30 cellular contexts compared by ENCODE assay signal in the genomic region with DNA sequence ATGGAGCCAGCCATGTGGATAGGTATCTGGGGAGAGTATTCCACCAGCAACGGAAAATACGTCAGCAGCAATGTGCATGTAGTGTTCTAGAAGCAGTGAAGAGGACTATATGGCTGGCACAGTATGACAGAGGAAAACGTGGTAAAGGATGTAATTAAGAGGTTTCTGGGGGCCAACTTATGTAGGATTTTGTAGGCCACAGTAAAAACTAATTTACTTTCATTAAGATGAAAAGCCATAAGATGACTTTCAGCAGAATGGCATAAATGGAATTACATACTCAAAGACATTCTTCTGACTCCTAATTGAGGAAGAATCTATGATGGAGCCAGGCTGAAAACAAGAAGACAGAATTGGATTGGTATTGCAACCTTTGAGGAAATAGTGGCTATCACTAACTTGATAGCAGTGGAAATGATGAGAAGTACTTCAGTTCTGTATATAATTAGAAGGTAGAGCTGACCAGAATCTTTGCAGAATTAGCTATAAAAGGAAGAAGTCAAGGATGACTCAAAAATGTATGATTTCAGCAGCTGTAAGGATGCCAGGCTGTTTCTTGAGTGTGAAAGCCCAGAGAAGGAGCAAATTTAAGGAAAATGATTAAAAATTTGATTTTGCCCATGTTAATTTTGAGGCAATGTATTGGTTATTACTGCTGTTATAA.
DNase-seq lines count a peak whose midpoint lies in the region; FAIRE-seq and TF ChIP-seq lines count a peak whose summit lies in the region.
"Had no signal": no experiment of that assay in that cellular context is flagged by ENCODE, and none has a peak within 500 bp of the region (broad histone marks: within the 10 kb centered on the region; RNA-seq: fewer than 3 reads in every experiment).

No MANE protein-coding gene starts in this region.

- no peak overlapping the region for H2AFZ ChIP-seq in astrocyte (ENCODE audit: low read depth, low read length)
- H2AFZ ChIP-seq: PC-9 had no signal

- H3K27ac ChIP-seq in astrocyte (ENCODE audit: low read depth, low read length) (no peak overlapping the region), temporal lobe (ENCODE audit: low read depth, low read length) (peak overlapping the region; percentile 53)
- H3K27ac ChIP-seq: adrenal gland, breast epithelium, C4-2B, epithelial cell of prostate, foreskin keratinocyte, heart right ventricle, PC-9, tibial artery had no signal

- no peak for TF ChIP-seq CTCF in astrocyte (IDR thresholded peaks at IDR 0.05; ENCODE audit: insufficient read depth, low read depth, low read length)

- no peak overlapping the region for H3K27ac Mint-ChIP-seq in astrocyte (ENCODE audit: unreplicated experiment)
- H3K27ac Mint-ChIP-seq: activated CD4-positive, alpha-beta memory T cell treated with anti-CD3 and anti-CD28 coated beads for 36 hours; activated naive CD4-positive, alpha-beta T cell treated with anti-CD3 and anti-CD28 coated beads for 36 hours; mesothelial cell of epicardium; stimulated activated naive CD8-positive, alpha-beta T cell treated with anti-CD3 and anti-CD28 coated beads, Interleukin-15, amount 100 ng/mL, for 72 hours; T-helper 2 cell treated with Interferon-gamma antibody and Interleukin-4, amounts not matched to agents 5 μg/mL and 100 μg/mL, for 36 hours had no signal

- no peaks in the 10 kb centered on the region for H3K9me3 Mint-ChIP-seq in astrocyte (ENCODE audit: unreplicated experiment)
- H3K9me3 Mint-ChIP-seq: activated naive CD4-positive, alpha-beta T cell treated with anti-CD3 and anti-CD28 coated beads for 36 hours; mesothelial cell of epicardium; T-helper 2 cell treated with Interferon-gamma antibody and Interleukin-4, amounts not matched to agents 5 μg/mL and 100 μg/mL, for 36 hours had no signal

- H3K4me3 ChIP-seq in astrocyte (ENCODE audit: insufficient read depth, low read depth, low read length): no peak overlapping the region
- H3K4me3 ChIP-seq: adrenal gland, breast epithelium, heart right ventricle, PC-9, tibial artery had no signal

- H3K79me2 ChIP-seq in astrocyte (ENCODE audit: insufficient read depth, low read length): no peaks in the 10 kb centered on the region

- no peak overlapping the region for H3K4me2 ChIP-seq in astrocyte (ENCODE audit: low read length)
- H3K4me2 ChIP-seq: PC-9 had no signal

- FAIRE-seq in astrocyte (lab: Jason Lieb, UNC): peak; percentile 26
- FAIRE-seq: colon had no signal

- H3K27me3 Mint-ChIP-seq in astrocyte (ENCODE audit: low read depth, unreplicated experiment): no peaks in the 10 kb centered on the region
- H3K27me3 Mint-ChIP-seq: activated CD4-positive, alpha-beta memory T cell treated with anti-CD3 and anti-CD28 coated beads for 36 hours; stimulated activated naive CD8-positive, alpha-beta T cell treated with anti-CD3 and anti-CD28 coated beads, Interleukin-15, amount 100 ng/mL, for 72 hours had no signal

- no peaks in the 10 kb centered on the region for H3K9me3 ChIP-seq in astrocyte (ENCODE audit: insufficient read depth, low read depth, low read length)
- H3K9me3 ChIP-seq: adrenal gland, breast epithelium, heart right ventricle, tibial artery had no signal

- H3K4me1 ChIP-seq in astrocyte (ENCODE audit: insufficient read depth, low read length): peaks cover 4% of the 10 kb centered on the region
- H3K4me1 ChIP-seq: adrenal gland, breast epithelium, foreskin keratinocyte, heart right ventricle, tibial artery had no signal

- H3K36me3 ChIP-seq in astrocyte (ENCODE audit: insufficient read depth, low read length): no peaks in the 10 kb centered on the region
- H3K36me3 ChIP-seq: adrenal gland, breast epithelium, heart right ventricle, tibial artery had no signal

- DNase-seq in HCEC 1CT: peak; percentile 54
- peak; percentile 34 for DNase-seq in astrocyte (ENCODE audit: low read depth)
- DNase-seq in fibroblast of peridontal ligament (ENCODE audit: extremely low read depth): peak; percentile 57
- no peak for DNase-seq in NCI-H774 (lab: John Stamatoyannopoulos, UW)
- DNase-seq in activated naive CD4-positive, alpha-beta T cell (lab: John Stamatoyannopoulos, UW): no peak
- no peak for DNase-seq in amygdala (lab: John Stamatoyannopoulos, UW)
- DNase-seq: activated CD4-positive, alpha-beta memory T cell treated with anti-CD3 and anti-CD28 coated beads for 36 hours; activated CD4-positive, alpha-beta T cell treated with anti-CD3 and anti-CD28 coated beads for 1 hour; activated naive CD4-positive, alpha-beta T cell treated with anti-CD3 and anti-CD28 coated beads for 36 hours; adrenal gland; effector memory CD4-positive, alpha-beta T cell; foreskin keratinocyte; heart right ventricle; Kasumi-1; NCI-H1417 treated with DMSO at 0.1 percent for 48 hours; NCI-H2081; NCI-H2227 treated with DMSO at 0.1 percent for 48 hours; NCI-H526 treated with DMSO at 0.1 percent for 48 hours; PC-9; right cardiac atrium; SHP77 treated with DMSO at 0.1 percent for 48 hours; stimulated activated naive CD8-positive, alpha-beta T cell treated with anti-CD3 and anti-CD28 coated beads, Interleukin-15, amount 100 ng/mL, for 72 hours; tibial artery had no signal

- no peak overlapping the region for H3K9ac ChIP-seq in astrocyte (ENCODE audit: low read length)

- no peak overlapping the region for H3K4me3 Mint-ChIP-seq in astrocyte (ENCODE audit: unreplicated experiment)
- H3K4me3 Mint-ChIP-seq: activated CD4-positive, alpha-beta memory T cell treated with anti-CD3 and anti-CD28 coated beads for 36 hours; activated naive CD4-positive, alpha-beta T cell treated with anti-CD3 and anti-CD28 coated beads for 36 hours; mesothelial cell of epicardium; stimulated activated naive CD8-positive, alpha-beta T cell treated with anti-CD3 and anti-CD28 coated beads, Interleukin-15, amount 100 ng/mL, for 72 hours; T-helper 2 cell treated with Interferon-gamma antibody and Interleukin-4, amounts not matched to agents 5 μg/mL and 100 μg/mL, for 36 hours had no signal

- no peaks in the 10 kb centered on the region for H4K20me1 ChIP-seq in astrocyte (ENCODE audit: insufficient read depth, low read length)

- H3K4me1 Mint-ChIP-seq in astrocyte (ENCODE audit: low read depth, unreplicated experiment): no peaks in the 10 kb centered on the region
- H3K4me1 Mint-ChIP-seq: stimulated activated naive CD8-positive, alpha-beta T cell treated with anti-CD3 and anti-CD28 coated beads, Interleukin-15, amount 100 ng/mL, for 72 hours had no signal

- H3K27me3 ChIP-seq in astrocyte (ENCODE audit: insufficient read depth, low read length): no peaks in the 10 kb centered on the region
- H3K27me3 ChIP-seq: adrenal gland, breast epithelium, heart right ventricle, tibial artery had no signal

- no peaks in the 10 kb centered on the region for H3K36me3 Mint-ChIP-seq in astrocyte (ENCODE audit: low read depth, unreplicated experiment)
- H3K36me3 Mint-ChIP-seq: activated CD4-positive, alpha-beta memory T cell treated with anti-CD3 and anti-CD28 coated beads for 36 hours; mesothelial cell of epicardium had no signal

Comparison
In these comparisons a context has a peak if more than half of its experiments do, and no peak if none do; other contexts are left out.
1. DNase-seq: peak in HCEC 1CT (single experiment), astrocyte (single experiment) and fibroblast of peridontal ligament (single experiment); none in NCI-H774 (single experiment), activated naive CD4-positive, alpha-beta T cell (0 of 4) and amygdala (0 of 56).